In genomic region chr7:98107313-98107691, GRCh38 we compare ENCODE assay signal across 8 cellular contexts. TPM values are rescaled to one million over a fixed set of nuclear protein-coding genes. Genes with fewer than 3 reads are reported as not detected.
DNase-seq lines count a peak whose midpoint lies in the region; ATAC-seq and TF ChIP-seq lines count a peak whose summit lies in the region.

No MANE protein-coding gene starts in this region.

- TF ChIP-seq CTCF in body of pancreas (IDR thresholded peaks at IDR 0.05) (no peak), kidney epithelial cell (IDR thresholded peaks at IDR 0.05; ENCODE audit: insufficient read depth, low read length, poor library complexity, severe bottlenecking) (no peak)

- H3K4me1 ChIP-seq in body of pancreas: peaks cover 46% of the 10 kb centered on the region

- WGBS in body of pancreas, 2 donors: 0% methylated on average over 15 to 25 of the region's 29 CpGs

- H3K27ac ChIP-seq in body of pancreas (peak overlapping the region; percentile 74 to 94 (median 92)), substantia nigra (ENCODE audit: low read depth, low read length, poor library complexity, severe bottlenecking) (peak overlapping the region; percentile 70)

- intact Hi-C loops in body of pancreas (cut with DNase I): no loop called here

- H3K27me3 ChIP-seq in body of pancreas (no peaks in the 10 kb centered on the region), kidney epithelial cell (ENCODE audit: control insufficient read depth, insufficient read depth, low read length) (no peaks in the 10 kb centered on the region)

- H3K36me3 ChIP-seq in body of pancreas (replicated peaks in 1 of 2; ENCODE audit: insufficient read depth in 1 of 2, low read depth in 2 of 2) (no peaks in the 10 kb centered on the region), kidney epithelial cell (ENCODE audit: control insufficient read depth, insufficient read depth, low read length) (no peaks in the 10 kb centered on the region)

- DNase-seq in activated gamma-delta T cell treated with Interleukin-2 at 50 U/mL for 16 hours (peak; percentile 6), activated gamma-delta T cell (lab: John Stamatoyannopoulos, UW) (no peak), NCI-H524 (lab: John Stamatoyannopoulos, UW) (peak; percentile 56 to 79), body of pancreas (peak in 3 of 4 donors; percentile 23 to 42 (median 42)), kidney epithelial cell (ENCODE audit: low read depth) (no peak), substantia nigra (lab: John Stamatoyannopoulos, UW) (peak in 3 of 49 donors; percentile 28 to 62 (median 38)), OCI-M2 (lab: John Stamatoyannopoulos, UW; ENCODE audit: unreplicated experiment) (no peak)

- no peaks in the 10 kb centered on the region for H3K9me3 ChIP-seq in body of pancreas

- ATAC-seq in body of pancreas (peak; percentile 7), GM18867 (IDR thresholded peaks at IDR 0.05; ENCODE audit: unreplicated experiment) (no peak)

- H3K4me3 ChIP-seq in body of pancreas (peak overlapping the region; percentile 98 to 100), kidney epithelial cell (ENCODE audit: low read depth, low read length) (peak overlapping the region; percentile 79)

- no peak for TF ChIP-seq POLR2A in body of pancreas (IDR thresholded peaks at IDR 0.05)

RNA-seq across cellular contexts. Expression of gene LMTK2, which starts 0.6 kb away (rescaled TPM):
- total RNA-seq in body of pancreas: 10 to 100 TPM; 19.7 to 23.1 TPM
- 17.9 and 21.6 TPM in 2 replicates for total RNA-seq in kidney epithelial cell

Comparison
In these comparisons a context has a peak if more than half of its experiments do, and no peak if none do; other contexts are left out.
1. DNase-seq: peak in activated gamma-delta T cell treated with Interleukin-2 at 50 U/mL for 16 hours (single experiment), NCI-H524 (2 of 2) and body of pancreas (3 of 4); none in activated gamma-delta T cell (single experiment), kidney epithelial cell (single experiment) and OCI-M2 (single experiment).